In the genomic region with DNA sequence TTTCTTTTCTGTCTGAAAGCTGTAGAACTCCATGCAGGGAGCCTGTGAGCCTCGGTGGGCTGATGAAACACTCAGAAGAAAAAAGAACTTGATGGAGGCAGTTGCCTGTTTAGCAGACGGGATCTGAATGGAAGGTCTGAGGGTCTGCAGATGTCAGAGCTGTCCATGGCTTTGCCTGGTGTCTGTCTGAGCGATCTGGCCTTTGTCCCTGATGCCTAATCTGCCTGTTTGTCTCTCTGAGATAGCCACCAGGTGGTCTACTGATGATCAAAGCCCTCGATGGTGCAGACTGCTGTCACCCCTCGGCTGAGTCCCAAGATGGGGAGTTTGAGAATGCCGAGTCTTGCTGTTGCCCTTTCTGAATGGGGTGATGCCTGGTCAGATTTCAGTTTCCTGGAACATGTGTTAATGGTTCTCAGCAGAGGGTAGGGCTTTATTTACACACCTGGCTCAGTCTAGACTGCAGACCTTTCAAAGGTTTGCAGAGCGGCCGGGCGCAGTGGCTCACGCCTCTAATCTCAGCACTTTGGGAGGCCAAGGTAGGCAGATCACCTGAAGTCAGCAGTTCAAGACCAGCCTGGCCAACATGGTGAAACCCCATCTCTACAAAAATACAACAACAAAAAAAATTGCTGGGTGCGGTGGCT, we compare ENCODE assay signal across 13 cellular contexts.
DNase-seq lines count a peak whose midpoint lies in the region.
"Had no signal": no experiment of that assay in that cellular context is flagged by ENCODE, and none has a peak within 500 bp of the region (broad histone marks: within the 10 kb centered on the region; RNA-seq: fewer than 3 reads in every experiment).

No MANE protein-coding gene starts in this region.

- peak; percentile 96 for DNase-seq in DMS53 (lab: John Stamatoyannopoulos, UW)
- peak; percentile 68 for DNase-seq in NCI-H2029 (lab: John Stamatoyannopoulos, UW)
- peak; percentile 95 for DNase-seq in SHP77 treated with DMSO at 0.1 percent for 48 hours (lab: John Stamatoyannopoulos, UW)
- DNase-seq in mucosa of gallbladder (ENCODE audit: low spot score): peak; percentile 53
- DNase-seq in activated CD4-positive, CD25-positive, alpha-beta regulatory T cell (lab: John Stamatoyannopoulos, UW): no peak
- DNase-seq in SIG-M5 treated with dmso at 0.1 percent for 504 hours (lab: John Stamatoyannopoulos, UW; ENCODE audit: unreplicated experiment): no peak
- no peak for DNase-seq in medulla oblongata (ENCODE audit: extremely low spot score)
- DNase-seq: activated CD4-positive, alpha-beta memory T cell treated with anti-CD3 and anti-CD28 coated beads for 36 hours; activated T-cell treated with anti-CD3 and anti-CD28 coated beads, Interleukin-2, amount 50 U/mL, for 4 hours; CD4-positive, CD25-positive, alpha-beta regulatory T cell; occipital lobe; OCI-M1; SJCRH30 had no signal

Comparison
In these comparisons a context has a peak if more than half of its experiments do, and no peak if none do; other contexts are left out.
1. DNase-seq: peak in DMS53 (single experiment), NCI-H2029 (single experiment), SHP77 treated with DMSO at 0.1 percent for 48 hours (single experiment) and mucosa of gallbladder (single experiment); none in activated CD4-positive, CD25-positive, alpha-beta regulatory T cell (0 of 4), SIG-M5 treated with dmso at 0.1 percent for 504 hours (single experiment) and medulla oblongata (single experiment).